Comparison of ENCODE assay signal across 2 cellular contexts in the genomic region with DNA sequence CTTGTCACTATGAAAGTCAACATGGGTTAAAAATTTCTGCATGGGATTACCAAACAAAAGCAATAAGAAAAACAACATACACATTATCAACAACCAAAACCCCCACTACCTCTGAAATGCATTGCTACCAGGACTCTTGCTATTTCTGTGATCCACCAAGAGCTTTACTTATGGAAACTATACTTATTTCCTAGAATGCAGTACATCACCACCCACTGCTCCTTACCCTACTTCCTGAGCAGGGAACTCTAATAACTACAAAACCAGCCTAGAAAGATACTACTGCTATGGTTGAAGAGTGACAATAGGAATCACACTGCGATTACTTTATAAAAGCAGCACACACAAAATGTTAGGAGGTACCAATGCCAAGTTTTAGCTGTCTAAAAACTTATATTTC.
TF ChIP-seq lines count a peak whose summit lies in the region.

No MANE protein-coding gene starts in this region.

TF ChIP-seq in A549, 52 proteins besides CTCF, POLR2A, EP300 and RAD21 (continued from another document):
- TF ChIP-seq, protein P1, sequence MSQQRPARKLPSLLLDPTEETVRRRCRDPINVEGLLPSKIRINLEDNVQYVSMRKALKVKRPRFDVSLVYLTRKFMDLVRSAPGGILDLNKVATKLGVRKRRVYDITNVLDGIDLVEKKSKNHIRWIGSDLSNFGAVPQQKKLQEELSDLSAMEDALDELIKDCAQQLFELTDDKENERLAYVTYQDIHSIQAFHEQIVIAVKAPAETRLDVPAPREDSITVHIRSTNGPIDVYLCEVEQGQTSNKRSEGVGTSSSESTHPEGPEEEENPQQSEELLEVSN (IDR thresholded peaks at IDR 0.05; ENCODE audit: borderline replicate concordance, low read depth), result no peak
- TF ChIP-seq, protein P2, sequence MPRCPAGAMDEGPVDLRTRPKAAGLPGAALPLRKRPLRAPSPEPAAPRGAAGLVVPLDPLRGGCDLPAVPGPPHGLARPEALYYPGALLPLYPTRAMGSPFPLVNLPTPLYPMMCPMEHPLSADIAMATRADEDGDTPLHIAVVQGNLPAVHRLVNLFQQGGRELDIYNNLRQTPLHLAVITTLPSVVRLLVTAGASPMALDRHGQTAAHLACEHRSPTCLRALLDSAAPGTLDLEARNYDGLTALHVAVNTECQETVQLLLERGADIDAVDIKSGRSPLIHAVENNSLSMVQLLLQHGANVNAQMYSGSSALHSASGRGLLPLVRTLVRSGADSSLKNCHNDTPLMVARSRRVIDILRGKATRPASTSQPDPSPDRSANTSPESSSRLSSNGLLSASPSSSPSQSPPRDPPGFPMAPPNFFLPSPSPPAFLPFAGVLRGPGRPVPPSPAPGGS (IDR thresholded peaks at IDR 0.05), result no peak
- TF ChIP-seq ZFP36 (IDR thresholded peaks at IDR 0.05; ENCODE audit: borderline replicate concordance, partially characterized antibody) (no peak), CEBPB (IDR thresholded peaks at IDR 0.05) (no peak), RFX5 (IDR thresholded peaks at IDR 0.05) (no peak), SMC3 (IDR thresholded peaks at IDR 0.05) (no peak), ZC3H11A (IDR thresholded peaks at IDR 0.05) (no peak), EHMT2 (IDR thresholded peaks at IDR 0.05; ENCODE audit: low read depth) (no peak), FOXS1 (CRISPR knock-in tag; IDR thresholded peaks at IDR 0.05) (no peak), POLR2AphosphoS2 (conservative IDR thresholded peaks at IDR 0.05; ENCODE audit: low read length) (no peak), CBX2 (IDR thresholded peaks at IDR 0.05; ENCODE audit: borderline replicate concordance, low read depth) (no peak), JUN (IDR thresholded peaks at IDR 0.05) (no peak), NPAS2 (CRISPR knock-in tag; IDR thresholded peaks at IDR 0.05; ENCODE audit: borderline replicate concordance) (no peak)
- TF ChIP-seq, protein P3, sequence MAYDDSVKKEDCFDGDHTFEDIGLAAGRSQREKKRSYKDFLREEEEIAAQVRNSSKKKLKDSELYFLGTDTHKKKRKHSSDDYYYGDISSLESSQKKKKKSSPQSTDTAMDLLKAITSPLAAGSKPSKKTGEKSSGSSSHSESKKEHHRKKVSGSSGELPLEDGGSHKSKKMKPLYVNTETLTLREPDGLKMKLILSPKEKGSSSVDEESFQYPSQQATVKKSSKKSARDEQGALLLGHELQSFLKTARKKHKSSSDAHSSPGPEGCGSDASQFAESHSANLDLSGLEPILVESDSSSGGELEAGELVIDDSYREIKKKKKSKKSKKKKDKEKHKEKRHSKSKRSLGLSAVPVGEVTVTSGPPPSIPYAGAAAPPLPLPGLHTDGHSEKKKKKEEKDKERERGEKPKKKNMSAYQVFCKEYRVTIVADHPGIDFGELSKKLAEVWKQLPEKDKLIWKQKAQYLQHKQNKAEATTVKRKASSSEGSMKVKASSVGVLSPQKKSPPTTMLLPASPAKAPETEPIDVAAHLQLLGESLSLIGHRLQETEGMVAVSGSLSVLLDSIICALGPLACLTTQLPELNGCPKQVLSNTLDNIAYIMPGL (CRISPR knock-in tag; IDR thresholded peaks at IDR 0.05; ENCODE audit: borderline replicate concordance), result no peak
- TF ChIP-seq, protein P4, sequence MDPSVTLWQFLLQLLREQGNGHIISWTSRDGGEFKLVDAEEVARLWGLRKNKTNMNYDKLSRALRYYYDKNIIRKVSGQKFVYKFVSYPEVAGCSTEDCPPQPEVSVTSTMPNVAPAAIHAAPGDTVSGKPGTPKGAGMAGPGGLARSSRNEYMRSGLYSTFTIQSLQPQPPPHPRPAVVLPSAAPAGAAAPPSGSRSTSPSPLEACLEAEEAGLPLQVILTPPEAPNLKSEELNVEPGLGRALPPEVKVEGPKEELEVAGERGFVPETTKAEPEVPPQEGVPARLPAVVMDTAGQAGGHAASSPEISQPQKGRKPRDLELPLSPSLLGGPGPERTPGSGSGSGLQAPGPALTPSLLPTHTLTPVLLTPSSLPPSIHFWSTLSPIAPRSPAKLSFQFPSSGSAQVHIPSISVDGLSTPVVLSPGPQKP (IDR thresholded peaks at IDR 0.05; ENCODE audit: low read depth, low read length), result no peak

TF ChIP-seq in IMR-90, 13 proteins besides CTCF, POLR2A, EP300 and RAD21 (continued from another document):
- TF ChIP-seq NFE2L2 (IDR thresholded peaks at IDR 0.05; ENCODE audit: low read depth, low read length), result no peak
- TF ChIP-seq BHLHE40 (IDR thresholded peaks at IDR 0.05; ENCODE audit: low read depth, low read length), result no peak
- TF ChIP-seq, protein P4 (IDR thresholded peaks at IDR 0.05; ENCODE audit: borderline replicate concordance, low read depth, low read length), result no peak
- no peak for TF ChIP-seq SMC3 (IDR thresholded peaks at IDR 0.05; ENCODE audit: low read depth, low read length)
- no peak for TF ChIP-seq CEBPB (IDR thresholded peaks at IDR 0.05; ENCODE audit: low read depth, low read length)
- no peak for TF ChIP-seq RFX5 (IDR thresholded peaks at IDR 0.05; ENCODE audit: low read depth, low read length)
- TF ChIP-seq FOS (IDR thresholded peaks at IDR 0.05; ENCODE audit: low read depth, low read length), result no peak
- no peak for TF ChIP-seq CHD1 (IDR thresholded peaks at IDR 0.05; ENCODE audit: low read depth, low read length)
- no peak for TF ChIP-seq MAZ (IDR thresholded peaks at IDR 0.05; ENCODE audit: borderline replicate concordance, low read depth, low read length)
- TF ChIP-seq, protein P5, sequence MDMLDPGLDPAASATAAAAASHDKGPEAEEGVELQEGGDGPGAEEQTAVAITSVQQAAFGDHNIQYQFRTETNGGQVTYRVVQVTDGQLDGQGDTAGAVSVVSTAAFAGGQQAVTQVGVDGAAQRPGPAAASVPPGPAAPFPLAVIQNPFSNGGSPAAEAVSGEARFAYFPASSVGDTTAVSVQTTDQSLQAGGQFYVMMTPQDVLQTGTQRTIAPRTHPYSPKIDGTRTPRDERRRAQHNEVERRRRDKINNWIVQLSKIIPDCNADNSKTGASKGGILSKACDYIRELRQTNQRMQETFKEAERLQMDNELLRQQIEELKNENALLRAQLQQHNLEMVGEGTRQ (IDR thresholded peaks at IDR 0.05; ENCODE audit: low read depth, low read length), result no peak
- TF ChIP-seq RCOR1 (IDR thresholded peaks at IDR 0.05; ENCODE audit: insufficient replicate concordance, low read length), result no peak
